In genomic region chr11:569273-569885, GRCh38 we compare ENCODE assay signal across 8 cellular contexts. TPM values are rescaled to one million over a fixed set of nuclear protein-coding genes. Genes with fewer than 3 reads are reported as not detected.
DNase-seq lines count a peak whose midpoint lies in the region; ATAC-seq and TF ChIP-seq lines count a peak whose summit lies in the region.

No MANE protein-coding gene starts in this region.

- DNase-seq in GM23338 (ENCODE audit: low spot score) = peak; percentile 36
- no peak for DNase-seq in activated CD8-positive, alpha-beta T cell treated with anti-CD3 and anti-CD28 coated beads for 36 hours
- peak; percentile 77 to 90 (median 89) for DNase-seq in right cardiac atrium
- DNase-seq in NCI-H1417 (lab: John Stamatoyannopoulos, UW) = no peak
- DNase-seq in NCI-H446 treated with DMSO at 0.1 percent for 48 hours (lab: John Stamatoyannopoulos, UW) = no peak
- no peak for DNase-seq in NCI-H345 treated with DMSO at 0.1 percent for 48 hours (lab: John Stamatoyannopoulos, UW; ENCODE audit: unreplicated experiment)

- H3K4me2 ChIP-seq in GM23338 = peak overlapping the region; percentile 88

- no peak overlapping the region for H3K27ac Mint-ChIP-seq in GM23338
- H3K27ac Mint-ChIP-seq in activated CD8-positive, alpha-beta T cell treated with anti-CD3 and anti-CD28 coated beads for 36 hours = peak overlapping the region; percentile 73

- intact Hi-C loops in activated CD8-positive, alpha-beta T cell treated with anti-CD3 and anti-CD28 coated beads for 36 hours (cut with micrococcal nuclease) = no loop called here
- intact Hi-C loops in right cardiac atrium (cut with DNase I) = no loop called here

- 28% methylated on average over 28 of the region's 28 CpGs for WGBS in right cardiac atrium

- H3K4me1 ChIP-seq in GM23338 (ENCODE audit: insufficient read depth) (peaks cover 20% of the 10 kb centered on the region; the same call in 1 of the 2 replicates), right cardiac atrium (ENCODE audit: control insufficient read depth, insufficient read depth, low read length) (peaks cover 3% of the 10 kb centered on the region)

- no peaks in the 10 kb centered on the region for H3K9me3 Mint-ChIP-seq in GM23338
- no peaks in the 10 kb centered on the region for H3K9me3 Mint-ChIP-seq in activated CD8-positive, alpha-beta T cell treated with anti-CD3 and anti-CD28 coated beads for 36 hours

- H4K20me1 ChIP-seq in GM23338 (replicated peaks; ENCODE audit: insufficient read depth) = no peaks in the 10 kb centered on the region; the same call in none of the 2 replicates

- H2AFZ ChIP-seq in GM23338 = no peak overlapping the region; the same call in 1 of the 2 replicates

- POLR2A ChIA-PET in activated CD8-positive, alpha-beta T cell treated with anti-CD3 and anti-CD28 coated beads for 36 hours (lab: Charles Lee) = interaction anchor here (0.6 to 1.3 kb wide), 4 partner anchors 9 to 342 kb away, joined by 3 to 5 read pairs (median 4); partner anchors contain the start of genes DEAF1, HRAS and TMEM80

- H3K4me1 Mint-ChIP-seq in GM23338 = peaks cover 15% of the 10 kb centered on the region
- peaks cover 5% of the 10 kb centered on the region for H3K4me1 Mint-ChIP-seq in activated CD8-positive, alpha-beta T cell treated with anti-CD3 and anti-CD28 coated beads for 36 hours (ENCODE audit: low read depth)

- H3F3A ChIP-seq in GM23338 (replicated peaks; ENCODE audit: low read depth) = peaks cover 3% of the 10 kb centered on the region

- no peaks in the 10 kb centered on the region for H3K36me3 ChIP-seq in GM23338 (ENCODE audit: insufficient read depth)

- H3K4me3 Mint-ChIP-seq in GM23338 = peak overlapping the region; percentile 72
- H3K4me3 Mint-ChIP-seq in activated CD8-positive, alpha-beta T cell treated with anti-CD3 and anti-CD28 coated beads for 36 hours = peak overlapping the region; percentile 81

- H3K36me3 Mint-ChIP-seq in GM23338 (ENCODE audit: low read depth) = no peaks in the 10 kb centered on the region
- H3K36me3 Mint-ChIP-seq in activated CD8-positive, alpha-beta T cell treated with anti-CD3 and anti-CD28 coated beads for 36 hours (ENCODE audit: low read depth) = peaks cover 18% of the 10 kb centered on the region

- H3K27me3 ChIP-seq in GM23338 (ENCODE audit: insufficient read depth) = peaks cover 21% of the 10 kb centered on the region
- no peaks in the 10 kb centered on the region for H3K27me3 ChIP-seq in right cardiac atrium (ENCODE audit: control insufficient read depth, insufficient read depth)

- no peaks in the 10 kb centered on the region for H3K79me2 ChIP-seq in GM23338 (replicated peaks; ENCODE audit: insufficient read depth)

- H3K4me3 ChIP-seq in GM23338 = peak overlapping the region; percentile 62
- H3K4me3 ChIP-seq in right cardiac atrium (ENCODE audit: low read length) = peak overlapping the region; percentile 69
- H3K4me3 ChIP-seq in skin epidermis = peak overlapping the region; percentile 46 to 73 (median 54)

- H3K9me3 ChIP-seq in right cardiac atrium (ENCODE audit: control insufficient read depth, low read length) = no peaks in the 10 kb centered on the region

- ATAC-seq in GM23338 (no peak), right cardiac atrium (peak; percentile 18 to 44), HG03439 (IDR thresholded peaks at IDR 0.05; ENCODE audit: unreplicated experiment) (no peak)
- no peak for ATAC-seq in activated CD8-positive, alpha-beta T cell treated with anti-CD3 and anti-CD28 coated beads for 36 hours

- TF ChIP-seq CTCF in GM23338 (conservative IDR thresholded peaks at IDR 0.05; ENCODE audit: low read depth in 2 of 2) = no peak
- no peak for TF ChIP-seq CTCF in activated CD8-positive, alpha-beta T cell treated with anti-CD3 and anti-CD28 coated beads for 36 hours (IDR thresholded peaks at IDR 0.05)

- CTCF ChIA-PET in activated CD8-positive, alpha-beta T cell treated with anti-CD3 and anti-CD28 coated beads for 36 hours (lab: Charles Lee) = interaction anchor here (1.3 kb wide), 1 partner anchor 15 kb away, joined by 4 read pairs; no protein-coding TSS in a partner anchor

- H3K27ac ChIP-seq in GM23338 (ENCODE audit: low read depth) = no peak overlapping the region
- peak overlapping the region; percentile 99 for H3K27ac ChIP-seq in right cardiac atrium (ENCODE audit: low read length)
- H3K27ac ChIP-seq in skin epidermis = peak overlapping the region; percentile 75 to 97 (median 90)

- H3K27me3 Mint-ChIP-seq in GM23338 (ENCODE audit: insufficient read depth, low read depth, poor library complexity) = peaks cover 28% of the 10 kb centered on the region
- H3K27me3 Mint-ChIP-seq in activated CD8-positive, alpha-beta T cell treated with anti-CD3 and anti-CD28 coated beads for 36 hours = peaks cover 4% of the 10 kb centered on the region

- H3K9me2 ChIP-seq in GM23338 (ENCODE audit: insufficient read depth) = no peaks in the 10 kb centered on the region

TF ChIP-seq in GM23338, 12 proteins besides CTCF, POLR2A, EP300 and RAD21 (continues in another document):
- TF ChIP-seq JUNB (IDR thresholded peaks at IDR 0.05; ENCODE audit: unreplicated experiment) (no peak), ZNF114 (CRISPR knock-in tag; IDR thresholded peaks at IDR 0.05) (no peak), ETS1 (IDR thresholded peaks at IDR 0.05) (no peak), POLR2AphosphoS5 (IDR thresholded peaks at IDR 0.05; ENCODE audit: low read depth) (no peak)

RNA-seq across cellular contexts. Expression of gene PHRF1, which starts 6.9 kb away (rescaled TPM):
- total RNA-seq in GM23338 (2014; rRNA removed; shearing (Covaris generic)) = 33.9 and 45.9 TPM in 2 replicates
- polyA plus RNA-seq in GM23338 (2016; fragmentation: Nextera tagmentation; extraction: Ambion mirVana) (11.0 and 11.6 TPM in 2 replicates), right cardiac atrium (17.0 TPM)
- 10 to 100 TPM; 43.1 to 44.5 TPM for total RNA-seq in activated CD8-positive, alpha-beta T cell treated with anti-CD3 and anti-CD28 coated beads for 36 hours
- 10 to 100 TPM; 18.2 to 20.8 (median 20.1) TPM for total RNA-seq in right cardiac atrium

RNA-seq across cellular contexts. Expression of gene RASSF7, which starts 8.6 kb away (rescaled TPM):
- 59.1 and 64.8 TPM in 2 replicates for total RNA-seq in GM23338 (2014; rRNA removed; shearing (Covaris generic))
- 37.6 and 39.6 TPM in 2 replicates for polyA plus RNA-seq in GM23338 (2016; fragmentation: Nextera tagmentation; extraction: Ambion mirVana)
- total RNA-seq in activated CD8-positive, alpha-beta T cell treated with anti-CD3 and anti-CD28 coated beads for 36 hours = 10 to 100 TPM; 16.8 to 17.3 TPM
- total RNA-seq in right cardiac atrium = 1 to 10 TPM; 2.5 to 6.3 (median 3.5) TPM
- polyA plus RNA-seq in right cardiac atrium = 5.3 TPM

RNA-seq across cellular contexts. Expression of gene LMNTD2, which starts 8.8 kb away (rescaled TPM):
- total RNA-seq in GM23338 (2014; rRNA removed; shearing (Covaris generic)) = 1.3 and 1.8 TPM in 2 replicates
- polyA plus RNA-seq in GM23338 (2016; fragmentation: Nextera tagmentation; extraction: Ambion mirVana) (1.9 and 2.1 TPM in 2 replicates), right cardiac atrium (0.50 TPM)
- total RNA-seq in activated CD8-positive, alpha-beta T cell treated with anti-CD3 and anti-CD28 coated beads for 36 hours = 1 to 10 TPM in 1 of 2 experiments, under 1 TPM in 1; 0.88 to 1.3 TPM
- 1 to 10 TPM in 2 of 4 donors, under 1 TPM in 2; 0.65 to 1.4 (median 0.83) TPM for total RNA-seq in right cardiac atrium

RNA-seq across cellular contexts. Expression of gene LRRC56, which starts 32.1 kb away (rescaled TPM):
- 0.54 and 0.87 TPM in 2 replicates for total RNA-seq in GM23338 (2014; rRNA removed; shearing (Covaris generic))
- 0.52 and 0.73 TPM in 2 replicates for polyA plus RNA-seq in GM23338 (2016; fragmentation: Nextera tagmentation; extraction: Ambion mirVana)
- under 1 TPM; 0.67 to 0.99 TPM for total RNA-seq in activated CD8-positive, alpha-beta T cell treated with anti-CD3 and anti-CD28 coated beads for 36 hours
- under 1 TPM; 0.36 to 0.59 (median 0.43) TPM for total RNA-seq in right cardiac atrium
- polyA plus RNA-seq in right cardiac atrium = 0.48 TPM

RNA-seq across cellular contexts. Expression of gene HRAS, which starts 34.0 kb away (rescaled TPM):
- 28.7 and 37.9 TPM in 2 replicates for total RNA-seq in GM23338 (2014; rRNA removed; shearing (Covaris generic))
- polyA plus RNA-seq in GM23338 (2016; fragmentation: Nextera tagmentation; extraction: Ambion mirVana) (46.3 and 48.7 TPM in 2 replicates), right cardiac atrium (64.4 TPM)
- 10 to 100 TPM; 30.4 to 34.6 TPM for total RNA-seq in activated CD8-positive, alpha-beta T cell treated with anti-CD3 and anti-CD28 coated beads for 36 hours
- total RNA-seq in right cardiac atrium = 10 to 100 TPM; 45.7 to 60.4 (median 49.3) TPM

Comparison
In these comparisons a context has a peak if more than half of its experiments do, and no peak if none do; other contexts are left out.
1. ATAC-seq: peak in right cardiac atrium (2 of 2); none in GM23338 (single experiment), activated CD8-positive, alpha-beta T cell treated with anti-CD3 and anti-CD28 coated beads for 36 hours (single experiment) and HG03439 (single experiment).
2. DNase-seq: peak in GM23338 (single experiment) and right cardiac atrium (3 of 3); none in activated CD8-positive, alpha-beta T cell treated with anti-CD3 and anti-CD28 coated beads for 36 hours (single experiment), NCI-H1417 (0 of 3), NCI-H446 treated with DMSO at 0.1 percent for 48 hours (single experiment) and NCI-H345 treated with DMSO at 0.1 percent for 48 hours (single experiment).
3. Peak in every context shown above with its lines, with median percentiles within 50 percentile points of each other: H3K4me3 ChIP-seq.